ENCODE assay signal across 15 cellular contexts in the genomic region with DNA sequence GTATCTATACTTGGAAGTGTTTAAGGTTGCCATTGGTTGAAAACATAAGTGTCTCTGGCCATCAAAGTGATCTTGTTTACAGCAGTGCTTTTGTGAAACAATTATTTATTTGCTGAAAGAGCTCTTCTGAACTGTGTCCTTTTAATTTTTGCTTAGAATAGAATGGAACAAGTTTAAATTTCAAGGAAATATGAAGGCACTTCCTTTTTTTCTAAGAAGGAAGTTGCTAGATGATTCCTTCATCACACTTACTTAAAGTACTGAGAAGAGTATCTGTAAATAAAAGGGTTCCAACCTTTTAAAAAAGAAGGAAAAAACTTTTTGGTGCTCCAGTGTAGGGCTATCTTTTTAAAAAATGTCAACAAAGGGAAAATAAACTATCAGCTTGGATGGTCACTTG.
"Had no signal": no experiment of that assay in that cellular context is flagged by ENCODE, and none has a peak within 500 bp of the region (broad histone marks: within the 10 kb centered on the region; RNA-seq: fewer than 3 reads in every experiment).

No MANE protein-coding gene starts in this region.

- H3K27ac ChIP-seq: body of pancreas, neural progenitor cell, prostate gland, thyroid gland, WERI-Rb-1 had no signal

- H3K9me3 ChIP-seq: body of pancreas, prostate gland, thyroid gland had no signal

- H3K4me3 ChIP-seq: body of pancreas, neural progenitor cell, prostate gland, thyroid gland had no signal

- H3K27me3 Mint-ChIP-seq: effector memory CD8-positive, alpha-beta T cell had no signal

- H3K4me3 Mint-ChIP-seq: effector memory CD8-positive, alpha-beta T cell; naive thymus-derived CD4-positive, alpha-beta T cell; neural progenitor cell had no signal

- H3K27me3 ChIP-seq: body of pancreas, neural progenitor cell, thyroid gland had no signal

- H3K36me3 ChIP-seq: neural progenitor cell, prostate gland, thyroid gland had no signal

- DNase-seq: activated CD4-positive, alpha-beta T cell treated with anti-CD3 and anti-CD28 coated beads for 1 hour; activated CD8-positive, alpha-beta memory T cell treated with anti-CD3 and anti-CD28 coated beads for 24 hours; activated CD8-positive, alpha-beta memory T cell treated with anti-CD3 and anti-CD28 coated beads, Interleukin-2, amount 50 U/mL, for 48 hours; body of pancreas; effector memory CD8-positive, alpha-beta T cell; mesenchymal stem cell; naive thymus-derived CD4-positive, alpha-beta T cell; right cardiac atrium; stimulated activated CD4-positive, alpha-beta T cell treated with anti-CD3 and anti-CD28 coated beads, Interleukin-2, amount 100 ng/mL, for 24 hours; stimulated activated naive CD4-positive, alpha-beta T cell treated with Interleukin-2 at 50 U/mL for 16 hours; T1000; thyroid gland; WERI-Rb-1 had no signal

- H3K4me1 ChIP-seq: neural progenitor cell, prostate gland, thyroid gland had no signal

- H3K9me3 Mint-ChIP-seq: effector memory CD8-positive, alpha-beta T cell; naive thymus-derived CD4-positive, alpha-beta T cell; neural progenitor cell had no signal

- ATAC-seq: body of pancreas; effector memory CD8-positive, alpha-beta T cell; naive thymus-derived CD4-positive, alpha-beta T cell; right cardiac atrium had no signal

- H3K27ac Mint-ChIP-seq: effector memory CD8-positive, alpha-beta T cell; naive thymus-derived CD4-positive, alpha-beta T cell; neural progenitor cell had no signal
